Comparison of ENCODE assay signal across 9 cellular contexts in the genomic region with DNA sequence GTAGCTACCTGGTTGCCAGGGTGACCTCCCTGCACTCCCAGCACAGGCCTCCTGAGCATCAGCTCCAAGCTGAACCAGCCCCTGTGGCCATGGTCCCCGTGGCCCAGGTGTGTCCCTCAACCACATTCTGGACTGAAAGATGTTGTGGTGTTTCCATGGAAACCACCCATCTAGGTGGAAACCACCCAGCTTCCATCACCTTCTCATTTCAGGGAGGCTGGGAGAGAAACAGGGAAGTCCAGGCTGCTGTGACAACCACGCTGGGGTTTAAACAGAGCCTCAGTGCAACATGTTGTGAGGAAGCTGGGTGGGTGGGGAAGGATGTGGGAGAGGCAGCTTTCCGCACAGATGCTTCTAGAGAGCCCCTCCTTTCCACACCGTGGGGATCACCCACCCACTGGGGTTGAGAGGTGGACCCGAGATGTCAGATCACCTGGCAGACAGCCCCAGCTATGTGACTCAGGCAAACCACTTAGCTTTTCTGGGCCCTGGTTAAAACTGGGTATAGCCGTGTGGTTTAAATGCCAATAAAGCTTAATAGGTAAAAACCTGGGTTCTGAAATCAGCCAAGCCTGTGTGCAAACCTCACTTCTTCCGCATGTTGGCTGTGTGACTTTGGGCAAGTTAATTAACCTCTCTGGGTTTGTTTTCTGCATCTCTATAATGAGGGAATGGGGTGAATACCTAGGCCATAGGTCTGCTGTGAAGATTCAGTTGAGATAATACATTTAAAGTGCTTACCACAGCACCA. TPM values are rescaled to one million over a fixed set of nuclear protein-coding genes. Genes with fewer than 3 reads are reported as not detected.
DNase-seq lines count a peak whose midpoint lies in the region; ATAC-seq and TF ChIP-seq lines count a peak whose summit lies in the region.
"Had no signal": no experiment of that assay in that cellular context is flagged by ENCODE, and none has a peak within 500 bp of the region (broad histone marks: within the 10 kb centered on the region; RNA-seq: fewer than 3 reads in every experiment).

No MANE protein-coding gene starts in this region.

- H3K27me3 ChIP-seq in left lung, result no peaks in the 10 kb centered on the region

- TF ChIP-seq CTCF in left lung (IDR thresholded peaks at IDR 0.05), result no peak

- peaks cover 0 to 45% of the 10 kb centered on the region in 2 donors for H3K4me1 ChIP-seq in left lung

- peak; percentile 37 for ATAC-seq in GM18909 (IDR thresholded peaks at IDR 0.05; ENCODE audit: poor library complexity, unreplicated experiment)
- ATAC-seq in HG02973 (IDR thresholded peaks at IDR 0.05; ENCODE audit: unreplicated experiment), result peak; percentile 46
- peak; percentile 14 for ATAC-seq in left lung

- no peaks in the 10 kb centered on the region for H3K9me3 ChIP-seq in left lung
- H3K9me3 ChIP-seq: thoracic aorta had no signal

- intact Hi-C loops in left lung (cut with DNase I), result no loop called here

- no peak overlapping the region for H3K4me3 ChIP-seq in left lung
- H3K4me3 ChIP-seq: thoracic aorta had no signal

- peak overlapping the region in 1 of 2 donors; percentile 53 for H3K27ac ChIP-seq in left lung

- peaks cover 0 to 76% of the 10 kb centered on the region in 2 donors for H3K36me3 ChIP-seq in left lung
- H3K36me3 ChIP-seq: thoracic aorta had no signal

- peak; percentile 68 to 76 for DNase-seq in activated CD4-positive, alpha-beta T cell treated with anti-CD3 and anti-CD28 coated beads, Interleukin-2, amount 50 U/mL, for 48 hours
- no peak for DNase-seq in left lung
- no peak for DNase-seq in NCI-H446 (lab: John Stamatoyannopoulos, UW)
- DNase-seq in NCI-H128 (lab: John Stamatoyannopoulos, UW; ENCODE audit: unreplicated experiment), result no peak
- DNase-seq in NCI-H2196 (lab: John Stamatoyannopoulos, UW; ENCODE audit: unreplicated experiment), result no peak
- DNase-seq in superior temporal gyrus (ENCODE audit: extremely low spot score), result no peak

RNA-seq across cellular contexts. Expression of a gene that starts 46.4 kb away (rescaled TPM):
- total RNA-seq in left lung, result 100 to 1,000 TPM in 1 of 2 donors, 10 to 100 TPM in 1; 88.4 to 244 TPM

Comparison
In these comparisons a context has a peak if more than half of its experiments do, and no peak if none do; other contexts are left out.
1. DNase-seq: peak in activated CD4-positive, alpha-beta T cell treated with anti-CD3 and anti-CD28 coated beads, Interleukin-2, amount 50 U/mL, for 48 hours (2 of 2); none in left lung (0 of 2), NCI-H446 (0 of 2), NCI-H128 (single experiment), NCI-H2196 (single experiment) and superior temporal gyrus (single experiment).
2. Peak in every context shown above with its lines, with median percentiles within 50 percentile points of each other: ATAC-seq.